8 cellular contexts compared by ENCODE assay signal in the genomic region with DNA sequence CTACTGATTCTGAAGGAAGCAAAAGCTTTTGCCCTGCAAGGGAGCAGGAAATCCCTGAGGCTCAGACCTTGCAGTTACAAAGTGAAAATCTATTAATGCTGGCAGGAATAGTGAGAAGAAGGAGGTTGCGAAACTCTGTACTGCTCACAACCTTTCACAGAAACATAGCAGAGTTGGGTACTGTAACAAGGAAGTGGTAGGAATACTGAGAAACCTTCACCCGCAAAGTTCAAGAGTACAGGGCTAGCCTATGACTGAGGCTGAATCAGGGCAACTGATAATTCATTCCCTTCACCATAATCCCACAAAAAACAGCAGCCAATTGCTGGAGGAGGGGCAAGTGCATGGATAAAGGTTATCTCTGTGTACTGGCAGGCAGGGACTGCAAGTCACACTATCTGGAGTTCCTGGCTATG. TPM values are rescaled to one million over a fixed set of nuclear protein-coding genes. Genes with fewer than 3 reads are reported as not detected.
DNase-seq lines count a peak whose midpoint lies in the region; ATAC-seq and TF ChIP-seq lines count a peak whose summit lies in the region.

No MANE protein-coding gene starts in this region.

- DNase-seq in NB4 (ENCODE audit: low read depth) (peak; percentile 81), iris pigment epithelial cell (ENCODE audit: low read depth) (peak; percentile 87), SK-N-SH (no peak), sciatic nerve (ENCODE audit: low spot score) (no peak), left ventricle myocardium inferior (no peak), suprapubic skin (ENCODE audit: low spot score in 2 of 2) (no peak)

- intact Hi-C loops in sciatic nerve (cut with DNase I) (no loop called here), left ventricle myocardium inferior (cut with micrococcal nuclease) (no loop called here)

- no peak overlapping the region for H3K9ac ChIP-seq in SK-N-SH

- H4K20me1 ChIP-seq in SK-N-SH (ENCODE audit: insufficient read depth), result no peaks in the 10 kb centered on the region

- H3K4me2 ChIP-seq in SK-N-SH, result no peak overlapping the region

- no peak for TF ChIP-seq CTCF in NB4 (IDR thresholded peaks at IDR 0.05; ENCODE audit: low read depth, low read length)
- no peak for TF ChIP-seq CTCF in SK-N-SH (IDR thresholded peaks at IDR 0.05)
- TF ChIP-seq CTCF in left ventricle myocardium inferior (IDR thresholded peaks at IDR 0.05; ENCODE audit: borderline replicate concordance), result no peak
- no peak for TF ChIP-seq CTCF in suprapubic skin (IDR thresholded peaks at IDR 0.05)

- ATAC-seq in GM18505 (IDR thresholded peaks at IDR 0.05; ENCODE audit: unreplicated experiment) (peak; percentile 98), HG02623 (IDR thresholded peaks at IDR 0.05; ENCODE audit: unreplicated experiment) (peak; percentile 92), sciatic nerve (no peak)

- no peak overlapping the region for H3K27ac ChIP-seq in SK-N-SH (ENCODE audit: low read depth in 2 of 2, low read length in 1 of 2)
- no peak overlapping the region for H3K27ac ChIP-seq in left ventricle myocardium inferior (replicated peaks)
- no peak overlapping the region for H3K27ac ChIP-seq in suprapubic skin

- no peaks in the 10 kb centered on the region for H3F3A ChIP-seq in SK-N-SH (replicated peaks; ENCODE audit: insufficient read depth)

- POLR2A ChIA-PET in SK-N-SH (lab: Yijun Ruan, JAX), result no interaction called here

- H2AFZ ChIP-seq in SK-N-SH (ENCODE audit: low read depth), result no peak overlapping the region

- H3K27me3 ChIP-seq in SK-N-SH (ENCODE audit: insufficient read depth), result no peaks in the 10 kb centered on the region
- no peaks in the 10 kb centered on the region for H3K27me3 ChIP-seq in left ventricle myocardium inferior (ENCODE audit: low read depth)
- H3K27me3 ChIP-seq in suprapubic skin, result no peaks in the 10 kb centered on the region

- H3K36me3 ChIP-seq in SK-N-SH (replicated peaks in 1 of 2; ENCODE audit: control insufficient read depth in 1 of 2, insufficient read depth in 2 of 2, low read length in 1 of 2) (no peaks in the 10 kb centered on the region), left ventricle myocardium inferior (no peaks in the 10 kb centered on the region), suprapubic skin (no peaks in the 10 kb centered on the region)

- TF ChIP-seq EP300 in SK-N-SH (IDR thresholded peaks at IDR 0.05; ENCODE audit: borderline replicate concordance in 1 of 2, low read depth in 1 of 2, low read length in 1 of 2) (no peak), suprapubic skin (IDR thresholded peaks at IDR 0.05) (no peak)

- CTCF ChIA-PET in SK-N-SH (lab: Yijun Ruan, JAX), result interaction anchor here (0.5 to 2.0 kb wide), 3 partner anchors 17 to 1209 kb away, joined by 3 to 6 read pairs (median 3); no protein-coding TSS in a partner anchor

- H3K9me3 ChIP-seq in SK-N-SH, result 0 out of 2 replicates have a peak, but pooled peaks cover 6% of the 10 kb centered on the region
- H3K9me3 ChIP-seq in left ventricle myocardium inferior (replicated peaks), result peaks cover 19% of the 10 kb centered on the region
- H3K9me3 ChIP-seq in suprapubic skin, result no peaks in the 10 kb centered on the region

- 46% methylated on average over 2 of the region's 2 CpGs for WGBS in SK-N-SH (ENCODE audit: low lambda C conversion rate)
- 71% methylated on average over 2 of the region's 2 CpGs for WGBS in suprapubic skin

- no peak for TF ChIP-seq POLR2A in GM18505 (IDR thresholded peaks at IDR 0.05; ENCODE audit: borderline replicate concordance, extremely low read depth, insufficient read depth, insufficient read length)
- no peak for TF ChIP-seq POLR2A in NB4 (IDR thresholded peaks at IDR 0.05; ENCODE audit: extremely low read depth, insufficient read length)
- no peak for TF ChIP-seq POLR2A in suprapubic skin (IDR thresholded peaks at IDR 0.05)

- H3K9me2 ChIP-seq in SK-N-SH, result no peaks in the 10 kb centered on the region; the same call in 1 of the 2 replicates

- no peak for TF ChIP-seq RAD21 in SK-N-SH (IDR thresholded peaks at IDR 0.05; ENCODE audit: low read length)

- H3K4me1 ChIP-seq in SK-N-SH (ENCODE audit: control insufficient read depth in 1 of 2, insufficient read depth in 2 of 2, low read depth in 1 of 2, low read length in 1 of 2) (peaks cover 0 to 10% of the 10 kb centered on the region in 2 experiments; a peak in 2 of 4 replicates), left ventricle myocardium inferior (peaks cover 4% of the 10 kb centered on the region), suprapubic skin (peaks cover 24% of the 10 kb centered on the region)

- no peaks in the 10 kb centered on the region for H3K79me2 ChIP-seq in SK-N-SH (ENCODE audit: insufficient read depth)

- no peak overlapping the region for H3K4me3 ChIP-seq in NB4 (ENCODE audit: low read depth, low read length)
- H3K4me3 ChIP-seq in SK-N-SH (ENCODE audit: low read depth in 2 of 2, low read length in 1 of 2), result no peak overlapping the region
- H3K4me3 ChIP-seq in left ventricle myocardium inferior, result no peak overlapping the region
- H3K4me3 ChIP-seq in suprapubic skin, result no peak overlapping the region

TF ChIP-seq in SK-N-SH, 30 proteins besides CTCF, POLR2A, EP300 and RAD21:
- TF ChIP-seq TCF12 (IDR thresholded peaks at IDR 0.05) (no peak), MAX (IDR thresholded peaks at IDR 0.05; ENCODE audit: low read depth) (no peak)
TF ChIP-seq in SK-N-SH: peak in this region for 0.

RNA-seq across cellular contexts. Expression of gene KCTD3, which starts 23.9 kb away (rescaled TPM):
- polyA plus RNA-seq in SK-N-SH (2012; rRNA removed), result 34.8 and 36.6 TPM in 2 replicates
- polyA plus RNA-seq in SK-N-SH (2012; cell fraction: cytosol; rRNA removed), result 30.7 and 31.5 TPM in 2 replicates
- 46.4 and 85.2 TPM in 2 replicates for polyA plus RNA-seq in SK-N-SH (2012; cell fraction: nucleus; rRNA removed)
- total RNA-seq in sciatic nerve, result 59.4 TPM
- total RNA-seq in left ventricle myocardium inferior, result 11.2 TPM
- 10 to 100 TPM; 25.6 to 50.2 (median 33.9) TPM for total RNA-seq in suprapubic skin

Comparison
In these comparisons a context has a peak if more than half of its experiments do, and no peak if none do; other contexts are left out.
1. DNase-seq: peak in NB4 (single experiment) and iris pigment epithelial cell (single experiment); none in SK-N-SH (single experiment), sciatic nerve (single experiment), left ventricle myocardium inferior (single experiment) and suprapubic skin (0 of 2).